In genomic region chrX:100083146-100083715, GRCh38 we compare ENCODE assay signal across 18 cellular contexts.
"Had no signal": no experiment of that assay in that cellular context is flagged by ENCODE, and none has a peak within 500 bp of the region (broad histone marks: within the 10 kb centered on the region; RNA-seq: fewer than 3 reads in every experiment).

No MANE protein-coding gene starts in this region.

- H3K36me3 Mint-ChIP-seq: mesothelial cell of epicardium had no signal

- H3K4me1 ChIP-seq: ascending aorta, colonic mucosa, esophagus squamous epithelium, lower lobe of right lung, pancreas, sigmoid colon had no signal

- H3K27ac ChIP-seq: ascending aorta, colonic mucosa, esophagus squamous epithelium, lower lobe of right lung, pancreas, sigmoid colon, thoracic aorta had no signal

- H3K4me3 ChIP-seq: ascending aorta, colonic mucosa, esophagus squamous epithelium, lower lobe of right lung, pancreas, sigmoid colon, thoracic aorta had no signal

- ATAC-seq: activated CD4-positive, CD25-positive, alpha-beta regulatory T cell treated with anti-CD3 and anti-CD28 coated beads, Interleukin-2, amount 50 U/mL, for 24 hours; left cardiac atrium; lower lobe of right lung; pancreas had no signal

- H3K27me3 ChIP-seq: ascending aorta, colonic mucosa, esophagus squamous epithelium, sigmoid colon had no signal

- H3K4me1 Mint-ChIP-seq: mesothelial cell of epicardium had no signal

- H3K36me3 ChIP-seq: ascending aorta, colonic mucosa, esophagus squamous epithelium, lower lobe of right lung, pancreas, sigmoid colon, thoracic aorta had no signal

- H3K27ac Mint-ChIP-seq: mesothelial cell of epicardium had no signal

- DNase-seq: activated CD4-positive, alpha-beta T cell treated with anti-CD3 and anti-CD28 coated beads, Interleukin-2, amount 50 U/mL, for 1 hour; activated CD8-positive, alpha-beta memory T cell treated with anti-CD3 and anti-CD28 coated beads for 24 hours; activated naive CD4-positive, alpha-beta T cell treated with Interleukin-2 at 50 U/mL for 16 hours; colonic mucosa; esophagus squamous epithelium; hippocampal formation; left cardiac atrium; lower lobe of right lung; pancreas; sigmoid colon; stimulated activated CD4-positive, alpha-beta T cell treated with anti-CD3 and anti-CD28 coated beads, Interleukin-12 subunit alpha, Interleukin-12 subunit beta, amount 100 ng/mL, for 4 hours; stimulated activated CD4-positive, alpha-beta T cell treated with anti-CD3 and anti-CD28 coated beads, Interleukin-2, amount 100 ng/mL, for 24 hours; T-helper 1 cell; T1000 had no signal

- H3K9me3 ChIP-seq: ascending aorta, colonic mucosa, esophagus squamous epithelium, lower lobe of right lung, pancreas, sigmoid colon, thoracic aorta had no signal

- H3K4me3 Mint-ChIP-seq: mesothelial cell of epicardium had no signal
